ENCODE assay signal across 17 cellular contexts in the genomic region with DNA sequence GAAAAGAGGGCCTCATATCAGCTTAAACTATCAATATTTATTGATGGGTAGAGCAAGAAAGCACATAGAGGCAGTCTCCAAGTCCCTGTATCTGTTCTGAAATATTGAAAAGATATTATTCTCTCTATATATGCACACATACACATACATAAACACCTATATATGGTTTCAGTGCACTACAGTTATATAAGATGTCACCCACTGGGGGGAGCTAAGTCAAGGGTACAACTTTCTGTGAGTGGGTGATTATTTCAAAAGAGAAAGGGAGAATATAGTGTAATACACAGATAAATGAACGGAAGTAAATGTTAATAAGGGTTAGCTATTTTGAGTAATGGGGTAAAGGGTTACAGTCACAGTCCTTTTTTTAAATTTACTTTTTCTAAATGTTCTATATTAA. TPM values are rescaled to one million over a fixed set of nuclear protein-coding genes. Genes with fewer than 3 reads are reported as not detected.
DNase-seq lines count a peak whose midpoint lies in the region; ATAC-seq and TF ChIP-seq lines count a peak whose summit lies in the region.
"Had no signal": no experiment of that assay in that cellular context is flagged by ENCODE, and none has a peak within 500 bp of the region (broad histone marks: within the 10 kb centered on the region; RNA-seq: fewer than 3 reads in every experiment).

No MANE protein-coding gene starts in this region.

- H4K91ac ChIP-seq in IMR-90 (ENCODE audit: insufficient read depth, low read depth, low read length) = no peak overlapping the region

- no peaks in the 10 kb centered on the region for H3K9me3 ChIP-seq in IMR-90 (ENCODE audit: control insufficient read depth, insufficient read depth, low read length)
- H3K9me3 ChIP-seq: gastrocnemius medialis, thoracic aorta had no signal

- H3K56ac ChIP-seq in IMR-90 (ENCODE audit: extremely low read depth, insufficient read depth, low read length) = no peak overlapping the region

- no peak overlapping the region for H3K9ac ChIP-seq in IMR-90 (ENCODE audit: low read depth, low read length)

- no TSS peak for BruUV-seq in IMR-90 (replicated peaks; lab: Mats Ljungman, UMichigan)

- H2BK5ac ChIP-seq in IMR-90 (ENCODE audit: low read depth, low read length, poor library complexity, severe bottlenecking) = no peak overlapping the region

- H2BK20ac ChIP-seq in IMR-90 (ENCODE audit: low read depth, low read length) = no peak overlapping the region

- H3K18ac ChIP-seq in IMR-90 (ENCODE audit: low read depth, low read length) = no peak overlapping the region

- ATAC-seq in IMR-90 (ENCODE audit: low read depth) (peak; percentile 40; the same call in 1 of the 2 replicates), SK-N-SH treated with all-trans-retinoic acid at 6 μM for 48 hours (peak; percentile 49; the same call in 1 of the 3 replicates), foreskin keratinocyte (no peak), HG03097 (IDR thresholded peaks at IDR 0.05; ENCODE audit: low FRiP score, unreplicated experiment) (no peak)
- ATAC-seq: gastrocnemius medialis; naive thymus-derived CD8-positive, alpha-beta T cell; sciatic nerve had no signal

- no peak overlapping the region for H2AK5ac ChIP-seq in IMR-90 (ENCODE audit: low read depth, low read length)

- intact Hi-C loops in IMR-90 (cut with micrococcal nuclease) = loop anchor here (1.0 kb wide), 2 partner anchors 157 to 332 kb away; no protein-coding TSS in a partner anchor

- DNase-seq in EH (ENCODE audit: low read depth) (peak; percentile 7), IMR-90 (no peak), foreskin keratinocyte (no peak), NCI-H510A treated with DMSO at 0.1 percent for 48 hours (lab: John Stamatoyannopoulos, UW) (no peak), kidney glomerular epithelial cell (lab: John Stamatoyannopoulos, UW) (no peak)
- DNase-seq: activated CD4-positive, alpha-beta memory T cell treated with anti-CD3 and anti-CD28 coated beads for 36 hours; activated naive CD4-positive, alpha-beta T cell treated with Interleukin-2 at 50 U/mL for 16 hours; DMS79; gastrocnemius medialis; naive thymus-derived CD8-positive, alpha-beta T cell; NCI-H1092 treated with DMSO at 0.1 percent for 48 hours had no signal

- no peaks in the 10 kb centered on the region for H4K20me1 ChIP-seq in IMR-90 (ENCODE audit: insufficient read depth, low read length)

- no peaks in the 10 kb centered on the region; the same call in 1 of the 2 replicates for H3K27me3 ChIP-seq in IMR-90 (ENCODE audit: control insufficient read depth, insufficient read depth, low read length)
- no peaks in the 10 kb centered on the region for H3K27me3 ChIP-seq in foreskin keratinocyte
- H3K27me3 ChIP-seq: gastrocnemius medialis had no signal

- H3K36me3 ChIP-seq in IMR-90 (ENCODE audit: control insufficient read depth, insufficient read depth, low read length) = no peaks in the 10 kb centered on the region
- H3K36me3 ChIP-seq: gastrocnemius medialis, thoracic aorta had no signal

- dilution Hi-C loops in IMR-90 (cut with HindIII; ENCODE audit: low sequenced_read_pairs, unreplicated experiment) = no loop called here

- POLR2A ChIA-PET in IMR-90 (lab: Charles Lee; ENCODE audit: unreplicated experiment) = interaction anchor here (0.6 kb wide), 1 partner anchor 766 kb away, joined by 12 read pairs; no protein-coding TSS in a partner anchor

- H3K27ac ChIP-seq in IMR-90 (ENCODE audit: insufficient read depth, low read length) (no peak overlapping the region), foreskin keratinocyte (no peak overlapping the region)
- H3K27ac ChIP-seq: gastrocnemius medialis, thoracic aorta had no signal

- no CpG with 5 or more reads among the region's 1 CpG for WGBS in IMR-90 (ENCODE audit: extremely low coverage in 2 of 2, insufficient read length in 1 of 2), 2 experiments

- H3K23ac ChIP-seq in IMR-90 (ENCODE audit: low read depth, low read length) = no peak overlapping the region

- no peak overlapping the region for H2BK15ac ChIP-seq in IMR-90 (ENCODE audit: low read depth, low read length)

- TF ChIP-seq POLR2A in IMR-90 (IDR thresholded peaks at IDR 0.05; ENCODE audit: low read depth, low read length) = no peak

- CTCF ChIA-PET in IMR-90 (lab: Yijun Ruan, JAX) = interaction anchor here (0.7 kb wide), 1 partner anchor 63 kb away, joined by 3 read pairs; no protein-coding TSS in a partner anchor

- H3K4me3 ChIP-seq in IMR-90 (ENCODE audit: insufficient read depth, low read depth, low read length) = no peak overlapping the region
- H3K4me3 ChIP-seq: gastrocnemius medialis, thoracic aorta had no signal

- H3K4ac ChIP-seq in IMR-90 (ENCODE audit: low read depth, low read length) = no peak overlapping the region

- no peaks in the 10 kb centered on the region for H3K9me1 ChIP-seq in IMR-90 (ENCODE audit: insufficient read depth, low read length)

- H3K79me1 ChIP-seq in IMR-90 (ENCODE audit: low read depth in 1 of 2, low read length in 2 of 2) = no peaks in the 10 kb centered on the region

- peak; percentile 36 for TF ChIP-seq CTCF in IMR-90 (conservative IDR thresholded peaks at IDR 0.05; ENCODE audit: low read depth, low read length)
- TF ChIP-seq CTCF in foreskin keratinocyte (conservative IDR thresholded peaks at IDR 0.05) = peak; percentile 54

- no peak overlapping the region for H3K4me2 ChIP-seq in IMR-90 (ENCODE audit: low read depth, low read length)

- no peaks in the 10 kb centered on the region for H3K4me1 ChIP-seq in IMR-90 (ENCODE audit: control insufficient read depth, insufficient read depth, low read length)
- peaks cover under 1% of the 10 kb centered on the region for H3K4me1 ChIP-seq in foreskin keratinocyte
- H3K4me1 ChIP-seq: gastrocnemius medialis had no signal

- H3K14ac ChIP-seq in IMR-90 (replicated peaks; ENCODE audit: low read depth, low read length) = no peak overlapping the region

- H4K8ac ChIP-seq in IMR-90 (ENCODE audit: low read depth in 2 of 2, low read length in 2 of 2) = no peak overlapping the region

- peak; percentile 28; the same call in 1 of the 2 replicates for TF ChIP-seq RAD21 in IMR-90 (IDR thresholded peaks at IDR 0.05; ENCODE audit: low read length)

- in situ Hi-C loops in IMR-90 (cut with MboI; ENCODE audit: low sequenced_read_pairs) = loop anchor here (10.0 kb wide), 1 partner anchor 306 kb away; no protein-coding TSS in a partner anchor

- H4K5ac ChIP-seq in IMR-90 (ENCODE audit: low read depth, low read length) = no peak overlapping the region

- H2AFZ ChIP-seq in IMR-90 (replicated peaks; ENCODE audit: low read length, poor library complexity) = no peak overlapping the region

- H2AK9ac ChIP-seq in IMR-90 (replicated peaks; ENCODE audit: low read depth, low read length, poor library complexity) = no peak overlapping the region

- H2BK120ac ChIP-seq in IMR-90 (ENCODE audit: low read depth, low read length) = no peak overlapping the region

TF ChIP-seq in IMR-90, 13 proteins besides CTCF, POLR2A, EP300 and RAD21:
- TF ChIP-seq BHLHE40 (IDR thresholded peaks at IDR 0.05; ENCODE audit: low read depth, low read length) = no peak

TF ChIP-seq in SK-N-SH treated with all-trans-retinoic acid at 6 μM for 48 hours, 23 proteins besides CTCF, POLR2A, EP300 and RAD21:
- TF ChIP-seq OSR1 (CRISPR knock-in tag; IDR thresholded peaks at IDR 0.05) (no peak), ISL1 (CRISPR knock-in tag; IDR thresholded peaks at IDR 0.05) (no peak)

RNA-seq across cellular contexts. Expression of a gene that starts 8.8 kb away (rescaled TPM):
- not detected in 2 replicates for total RNA-seq in IMR-90 (2012; rRNA removed)
- not detected in 2 replicates for polyA plus RNA-seq in IMR-90 (2012; rRNA removed)
- polyA plus RNA-seq in IMR-90 (2012; cell fraction: cytosol; rRNA removed) = not detected in 2 replicates
- polyA plus RNA-seq in IMR-90 (2012; cell fraction: nucleus; rRNA removed; ENCODE audit: low replicate concordance) = not detected in 2 replicates
- total RNA-seq in foreskin keratinocyte = not detected in 2 replicates
- not detected in 2 replicates for polyA plus RNA-seq in foreskin keratinocyte
- total RNA-seq: activated CD4-positive, alpha-beta memory T cell treated with anti-CD3 and anti-CD28 coated beads for 36 hours; cerebellum; gastrocnemius medialis; naive thymus-derived CD8-positive, alpha-beta T cell; sciatic nerve; T-helper 2 cell treated with Interferon-gamma antibody and Interleukin-4, amounts not matched to agents 100 ng/mL and 5 ng/mL, for 36 hours; thoracic aorta had no signal
- polyA plus RNA-seq: naive thymus-derived CD8-positive, alpha-beta T cell had no signal

Comparison
In these comparisons a context has a peak if more than half of its experiments do, and no peak if none do; other contexts are left out.
1. ATAC-seq: peak in IMR-90 (single experiment) and SK-N-SH treated with all-trans-retinoic acid at 6 μM for 48 hours (single experiment); none in foreskin keratinocyte (single experiment) and HG03097 (single experiment).